In genomic region chr1:100134872-100135271, GRCh38 we compare ENCODE assay signal across 10 cellular contexts. TPM values are rescaled to one million over a fixed set of nuclear protein-coding genes. Genes with fewer than 3 reads are reported as not detected.
DNase-seq lines count a peak whose midpoint lies in the region; ATAC-seq and TF ChIP-seq lines count a peak whose summit lies in the region.
"Had no signal": no experiment of that assay in that cellular context is flagged by ENCODE, and none has a peak within 500 bp of the region (broad histone marks: within the 10 kb centered on the region; RNA-seq: fewer than 3 reads in every experiment).

No MANE protein-coding gene starts in this region.

- TF ChIP-seq CTCF in CD8-positive, alpha-beta T cell (IDR thresholded peaks at IDR 0.05), result no peak
- TF ChIP-seq CTCF in HEK293 (tag by site-specific recombination; IDR thresholded peaks at IDR 0.05) (peak; percentile 10; the same call in 1 of the 2 replicates), mesothelial cell of epicardium (IDR thresholded peaks at IDR 0.05; ENCODE audit: unreplicated experiment) (no peak), suprapubic skin (IDR thresholded peaks at IDR 0.05) (no peak)
- no peak for TF ChIP-seq CTCF in activated CD8-positive, alpha-beta T cell treated with anti-CD3 and anti-CD28 coated beads for 36 hours (IDR thresholded peaks at IDR 0.05)

- H3K4me3 ChIP-seq in CD8-positive, alpha-beta T cell (ENCODE audit: low read depth, low read length), result no peak overlapping the region
- H3K4me3 ChIP-seq in HEK293 (ENCODE audit: low read depth, low read length), result no peak overlapping the region
- H3K4me3 ChIP-seq in suprapubic skin, result no peak overlapping the region

- DNase-seq in CD8-positive, alpha-beta T cell, result no peak
- DNase-seq in activated CD8-positive, alpha-beta T cell treated with anti-CD3 and anti-CD28 coated beads for 36 hours, result no peak
- DNase-seq in mesothelial cell of epicardium (ENCODE audit: low spot score in 2 of 2, unreplicated experiment in 2 of 2) (no peak), suprapubic skin (ENCODE audit: low spot score in 2 of 2) (no peak), GDM1 (lab: John Stamatoyannopoulos, UW) (no peak)
- DNase-seq: GF-D8, SW 1271 had no signal

- H3K27me3 Mint-ChIP-seq in CD8-positive, alpha-beta T cell (ENCODE audit: low read depth), result no peaks in the 10 kb centered on the region
- H3K27me3 Mint-ChIP-seq in activated CD8-positive, alpha-beta T cell treated with anti-CD3 and anti-CD28 coated beads for 36 hours, result no peaks in the 10 kb centered on the region
- H3K27me3 Mint-ChIP-seq in mesothelial cell of epicardium (ENCODE audit: low read depth), result no peaks in the 10 kb centered on the region

- intact Hi-C loops in CD8-positive, alpha-beta T cell (cut with DNase I, micrococcal nuclease), result loop anchor here (5.0 kb wide), 5 partner anchors 267 to 328 kb away; partner anchors contain the start of gene AGL (in 1 of the 2)
- intact Hi-C loops in activated CD8-positive, alpha-beta T cell treated with anti-CD3 and anti-CD28 coated beads for 36 hours (cut with micrococcal nuclease), result loop anchor here (5.0 to 10.0 kb wide), 4 partner anchors 98 to 330 kb away; partner anchors contain the start of gene CDC14A

- POLR2A ChIA-PET in CD8-positive, alpha-beta T cell (lab: Charles Lee), result no interaction called here
- POLR2A ChIA-PET in HEK293 (lab: Yijun Ruan, JAX), result no interaction called here
- POLR2A ChIA-PET in activated CD8-positive, alpha-beta T cell treated with anti-CD3 and anti-CD28 coated beads for 36 hours (lab: Charles Lee), result no interaction called here

- TF ChIP-seq POLR2A in suprapubic skin (IDR thresholded peaks at IDR 0.05), result no peak

- H3K9me3 ChIP-seq in CD8-positive, alpha-beta T cell (ENCODE audit: low read length), result no peaks in the 10 kb centered on the region
- H3K9me3 ChIP-seq in HEK293 (ENCODE audit: control insufficient read depth, insufficient read depth, low read depth, low read length), result no peaks in the 10 kb centered on the region
- H3K9me3 ChIP-seq in suprapubic skin, result no peaks in the 10 kb centered on the region

- peaks cover 14% of the 10 kb centered on the region for H3K4me1 ChIP-seq in CD8-positive, alpha-beta T cell (ENCODE audit: insufficient read depth, low read length)
- peaks cover 3% of the 10 kb centered on the region; the same call in 1 of the 2 replicates for H3K4me1 ChIP-seq in HEK293 (ENCODE audit: control insufficient read depth, insufficient read depth, low read length)
- peaks cover 29% of the 10 kb centered on the region for H3K4me1 ChIP-seq in suprapubic skin

- no peak for ATAC-seq in CD8-positive, alpha-beta T cell
- ATAC-seq in activated CD8-positive, alpha-beta T cell treated with anti-CD3 and anti-CD28 coated beads for 36 hours, result no peak
- ATAC-seq in GM18909 (IDR thresholded peaks at IDR 0.05; ENCODE audit: poor library complexity, unreplicated experiment) (no peak), HG03469 (IDR thresholded peaks at IDR 0.05; ENCODE audit: unreplicated experiment) (no peak)

- peaks cover 38% of the 10 kb centered on the region for H3K36me3 Mint-ChIP-seq in CD8-positive, alpha-beta T cell
- peaks cover 22% of the 10 kb centered on the region for H3K36me3 Mint-ChIP-seq in activated CD8-positive, alpha-beta T cell treated with anti-CD3 and anti-CD28 coated beads for 36 hours (ENCODE audit: low read depth)
- H3K36me3 Mint-ChIP-seq in mesothelial cell of epicardium, result peaks cover 17% of the 10 kb centered on the region

- WGBS in suprapubic skin, result 58% methylated on average over 3 of the region's 3 CpGs

- peak overlapping the region; percentile 50 for H3K4me3 Mint-ChIP-seq in CD8-positive, alpha-beta T cell
- peak overlapping the region; percentile 7 for H3K4me3 Mint-ChIP-seq in activated CD8-positive, alpha-beta T cell treated with anti-CD3 and anti-CD28 coated beads for 36 hours
- H3K4me3 Mint-ChIP-seq in mesothelial cell of epicardium, result peak overlapping the region; percentile 16

- H3K27me3 ChIP-seq in CD8-positive, alpha-beta T cell (ENCODE audit: insufficient read depth, low read length), result no peaks in the 10 kb centered on the region
- no peaks in the 10 kb centered on the region for H3K27me3 ChIP-seq in suprapubic skin

- peaks cover 14% of the 10 kb centered on the region for H3K36me3 ChIP-seq in CD8-positive, alpha-beta T cell (ENCODE audit: insufficient read depth, low read length)
- H3K36me3 ChIP-seq in HEK293 (ENCODE audit: control insufficient read depth in 2 of 2, insufficient read depth in 1 of 2, low read length in 2 of 2) (peaks cover 23 to 47% of the 10 kb centered on the region in 2 experiments), suprapubic skin (peaks cover 29% of the 10 kb centered on the region)

- H3K27ac ChIP-seq in CD8-positive, alpha-beta T cell (ENCODE audit: low read depth, low read length), result no peak overlapping the region
- H3K27ac ChIP-seq in HEK293 (ENCODE audit: extremely low read depth, low read depth, low read length) (no peak overlapping the region), suprapubic skin (no peak overlapping the region)

- no peak overlapping the region for H3K27ac Mint-ChIP-seq in CD8-positive, alpha-beta T cell
- no peak overlapping the region for H3K27ac Mint-ChIP-seq in activated CD8-positive, alpha-beta T cell treated with anti-CD3 and anti-CD28 coated beads for 36 hours
- peak overlapping the region; percentile 64 for H3K27ac Mint-ChIP-seq in mesothelial cell of epicardium

- CTCF ChIA-PET in CD8-positive, alpha-beta T cell (lab: Charles Lee), result interaction anchor here (1.4 kb wide), 1 partner anchor 9 kb away, joined by 3 read pairs; no protein-coding TSS in a partner anchor
- CTCF ChIA-PET in HEK293 (lab: Yijun Ruan, JAX), result interaction anchor here (0.6 kb wide), 2 partner anchors 115 to 322 kb away, joined by 3 to 4 read pairs; partner anchors contain the start of gene DBT
- CTCF ChIA-PET in activated CD8-positive, alpha-beta T cell treated with anti-CD3 and anti-CD28 coated beads for 36 hours (lab: Charles Lee), result no interaction called here

- H3K4me1 Mint-ChIP-seq in CD8-positive, alpha-beta T cell (ENCODE audit: low read depth), result peaks cover 47% of the 10 kb centered on the region
- peaks cover 33% of the 10 kb centered on the region for H3K4me1 Mint-ChIP-seq in activated CD8-positive, alpha-beta T cell treated with anti-CD3 and anti-CD28 coated beads for 36 hours (ENCODE audit: low read depth)
- peaks cover 28% of the 10 kb centered on the region for H3K4me1 Mint-ChIP-seq in mesothelial cell of epicardium

- H3K9me3 Mint-ChIP-seq in CD8-positive, alpha-beta T cell, result no peaks in the 10 kb centered on the region
- no peaks in the 10 kb centered on the region for H3K9me3 Mint-ChIP-seq in activated CD8-positive, alpha-beta T cell treated with anti-CD3 and anti-CD28 coated beads for 36 hours
- H3K9me3 Mint-ChIP-seq in mesothelial cell of epicardium, result no peaks in the 10 kb centered on the region

- TF ChIP-seq EP300 in suprapubic skin (IDR thresholded peaks at IDR 0.05), result no peak

TF ChIP-seq in HEK293, 187 proteins besides CTCF, POLR2A, EP300 and RAD21 (continues in another document):
- TF ChIP-seq SP2 (tag by site-specific recombination; IDR thresholded peaks at IDR 0.05) (no peak), TRIM28 (IDR thresholded peaks at IDR 0.05; ENCODE audit: borderline replicate concordance, low read length) (no peak), ZNF843 (tag by site-specific recombination; IDR thresholded peaks at IDR 0.05) (no peak), YY2 (tag by site-specific recombination; IDR thresholded peaks at IDR 0.05) (no peak), ZNF132 (tag by site-specific recombination; IDR thresholded peaks at IDR 0.05; ENCODE audit: borderline replicate concordance) (no peak)

RNA-seq across cellular contexts. Expression of gene TRMT13, which starts 1.9 kb away (rescaled TPM):
- 1 to 10 TPM; 6.5 to 7.2 TPM for total RNA-seq in CD8-positive, alpha-beta T cell
- total RNA-seq in activated CD8-positive, alpha-beta T cell treated with anti-CD3 and anti-CD28 coated beads for 36 hours, result 10 to 100 TPM; 15.5 to 17.5 TPM
- total RNA-seq in mesothelial cell of epicardium, result 24.7 to 28.5 TPM (median 28.5 TPM) in 3 replicates
- total RNA-seq in suprapubic skin, result 10 to 100 TPM; 10.8 to 33.7 (median 13.5) TPM

RNA-seq across cellular contexts. Expression of gene SASS6, which starts 2.1 kb away (rescaled TPM):
- total RNA-seq in CD8-positive, alpha-beta T cell, result 1 to 10 TPM; 1.2 TPM
- 10 to 100 TPM; 12.9 to 13.6 TPM for total RNA-seq in activated CD8-positive, alpha-beta T cell treated with anti-CD3 and anti-CD28 coated beads for 36 hours
- total RNA-seq in mesothelial cell of epicardium (5.9 to 6.7 TPM (median 6.2 TPM) in 3 replicates), suprapubic skin (1 to 10 TPM; 2.1 to 3.8 (median 2.4) TPM)

RNA-seq across cellular contexts. Expression of gene LRRC39, which starts 43.2 kb away (rescaled TPM):
- 1 to 10 TPM; 1.8 to 2.0 TPM for total RNA-seq in CD8-positive, alpha-beta T cell
- total RNA-seq in activated CD8-positive, alpha-beta T cell treated with anti-CD3 and anti-CD28 coated beads for 36 hours, result under 1 TPM; 0.34 to 0.92 TPM
- 1.7 to 2.0 TPM (median 1.9 TPM) in 3 replicates for total RNA-seq in mesothelial cell of epicardium
- total RNA-seq in suprapubic skin, result 1 to 10 TPM in 1 of 4 donors, under 1 TPM in 3; 0.45 to 3.7 (median 0.73) TPM
